8 cellular contexts compared by ENCODE assay signal in the genomic region with DNA sequence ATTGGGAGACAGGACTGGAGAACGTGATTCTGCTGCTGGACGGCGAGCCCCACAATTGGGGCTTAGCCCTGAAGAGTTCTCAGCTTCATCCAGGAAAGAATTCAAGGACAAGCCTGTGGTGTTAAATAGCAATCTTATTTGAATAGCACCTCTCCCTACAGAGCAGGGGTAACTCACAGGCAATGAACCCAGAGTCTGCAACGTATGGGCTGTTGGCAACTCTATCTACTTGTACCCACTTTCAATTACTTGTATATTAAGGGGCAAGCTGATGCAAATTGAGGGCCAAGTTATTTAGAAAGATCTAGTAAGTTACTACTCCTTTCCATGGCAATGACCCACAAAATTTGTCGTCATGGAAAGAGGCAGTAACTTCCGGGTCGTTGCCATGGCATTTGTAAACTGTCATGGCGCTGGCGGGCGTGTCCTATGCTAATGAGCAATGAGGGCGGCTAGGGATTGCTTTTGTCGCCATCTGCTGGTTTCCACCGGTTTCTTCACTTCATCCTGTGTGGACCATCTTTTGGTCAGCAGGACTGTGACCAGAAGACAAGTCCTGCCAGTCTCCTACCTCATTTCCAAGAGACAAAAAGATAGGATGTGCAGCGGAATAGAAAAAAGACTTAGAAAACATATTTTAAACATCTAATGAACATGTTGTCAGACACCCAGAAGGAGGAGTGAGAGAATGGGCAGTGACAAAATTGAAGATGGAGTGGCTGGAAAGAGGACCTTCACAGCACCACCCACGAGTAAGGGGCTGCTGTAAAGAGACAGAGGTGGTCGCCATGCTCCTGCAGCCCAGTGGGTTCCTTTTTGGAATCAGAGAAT. TPM values are rescaled to one million over a fixed set of nuclear protein-coding genes. Genes with fewer than 3 reads are reported as not detected.
DNase-seq lines count a peak whose midpoint lies in the region; ATAC-seq and TF ChIP-seq lines count a peak whose summit lies in the region.

No MANE protein-coding gene starts in this region.

- TF ChIP-seq POLR2A in NB4 (IDR thresholded peaks at IDR 0.05; ENCODE audit: extremely low read depth, insufficient read length): no peak
- TF ChIP-seq POLR2A in thyroid gland (IDR thresholded peaks at IDR 0.05): no peak

- H3K4me1 ChIP-seq in thyroid gland: peaks cover 11 to 12% of the 10 kb centered on the region in 2 donors

- WGBS in thyroid gland, 2 donors: 24 to 27% methylated on average over 16 of the region's 16 CpGs

- intact Hi-C loops in thyroid gland (cut with DNase I): no loop called here

- peaks cover 1% of the 10 kb centered on the region for H3K36me3 Mint-ChIP-seq in activated naive CD4-positive, alpha-beta T cell treated with anti-CD3 and anti-CD28 coated beads, Interleukin-2, amount 10 ng/mL, durations not matched to agents 7 days and 5 days
- no peaks in the 10 kb centered on the region for H3K36me3 Mint-ChIP-seq in osteocyte (ENCODE audit: unreplicated experiment)

- POLR2A ChIA-PET in GM10248 (lab: Yijun Ruan, JAX): no interaction called here

- H3K9ac ChIP-seq in SK-N-MC (ENCODE audit: insufficient read length): no peak overlapping the region

- H3K9me3 ChIP-seq in SK-N-MC (ENCODE audit: low read depth, low read length): no peaks in the 10 kb centered on the region
- no peaks in the 10 kb centered on the region for H3K9me3 ChIP-seq in thyroid gland

- H3K4me1 Mint-ChIP-seq in activated naive CD4-positive, alpha-beta T cell treated with anti-CD3 and anti-CD28 coated beads, Interleukin-2, amount 10 ng/mL, durations not matched to agents 7 days and 5 days: peaks cover 16% of the 10 kb centered on the region
- H3K4me1 Mint-ChIP-seq in osteocyte (ENCODE audit: unreplicated experiment): no peaks in the 10 kb centered on the region

- H3K36me3 ChIP-seq in SK-N-MC (ENCODE audit: insufficient read depth, low read length) (no peaks in the 10 kb centered on the region), thyroid gland (no peaks in the 10 kb centered on the region)

- H3K4me3 Mint-ChIP-seq in activated naive CD4-positive, alpha-beta T cell treated with anti-CD3 and anti-CD28 coated beads, Interleukin-2, amount 10 ng/mL, durations not matched to agents 7 days and 5 days: no peak overlapping the region
- no peak overlapping the region for H3K4me3 Mint-ChIP-seq in osteocyte (ENCODE audit: unreplicated experiment)

- no peaks in the 10 kb centered on the region for H3K9me3 Mint-ChIP-seq in activated naive CD4-positive, alpha-beta T cell treated with anti-CD3 and anti-CD28 coated beads, Interleukin-2, amount 10 ng/mL, durations not matched to agents 7 days and 5 days
- no peaks in the 10 kb centered on the region for H3K9me3 Mint-ChIP-seq in osteocyte (ENCODE audit: unreplicated experiment)

- CTCF ChIA-PET in GM10248 (lab: Yijun Ruan, JAX): interaction anchor here (0.7 to 6.8 kb wide), 19 partner anchors 12 to 174 kb away, joined by 3 to 123 read pairs (median 3); a partner anchor contains a TSS
- CTCF ChIA-PET in activated naive CD4-positive, alpha-beta T cell treated with anti-CD3 and anti-CD28 coated beads, Interleukin-2, amount 10 ng/mL, durations not matched to agents 7 days and 5 days (lab: Charles Lee): interaction anchor here (0.7 to 5.5 kb wide), 13 partner anchors 9 to 186 kb away, joined by 3 to 140 read pairs (median 4); a partner anchor contains a TSS

- peak; percentile 87 for ATAC-seq in HG02610 (IDR thresholded peaks at IDR 0.05; ENCODE audit: unreplicated experiment)

- H3K27ac ChIP-seq in SK-N-MC: no peak overlapping the region
- H3K27ac ChIP-seq in thyroid gland: peak overlapping the region; percentile 68 to 100 (median 84)

- H3K27me3 Mint-ChIP-seq in activated naive CD4-positive, alpha-beta T cell treated with anti-CD3 and anti-CD28 coated beads, Interleukin-2, amount 10 ng/mL, durations not matched to agents 7 days and 5 days: peaks cover 1% of the 10 kb centered on the region
- H3K27me3 Mint-ChIP-seq in osteocyte (ENCODE audit: unreplicated experiment): no peaks in the 10 kb centered on the region

- DNase-seq in GM10248 (ENCODE audit: extremely low spot score) (peak; percentile 62), NB4 (ENCODE audit: low read depth) (peak; percentile 90), SK-N-MC (ENCODE audit: low read depth, low spot score) (peak; percentile 37), glomerular visceral epithelial cell (ENCODE audit: extremely low spot score) (peak; percentile 88), osteocyte (ENCODE audit: extremely low spot score, unreplicated experiment) (peak; percentile 96), thyroid gland (peak; percentile 89 to 96)
- DNase-seq in activated naive CD4-positive, alpha-beta T cell treated with anti-CD3 and anti-CD28 coated beads, Interleukin-2, amount 10 ng/mL, durations not matched to agents 7 days and 5 days: peak; percentile 97

- peak; percentile 74 for TF ChIP-seq CTCF in GM10248 (IDR thresholded peaks at IDR 0.05; ENCODE audit: control extremely low read depth, extremely low read depth, low read depth, missing control alignments)
- TF ChIP-seq CTCF in NB4 (IDR thresholded peaks at IDR 0.05; ENCODE audit: low read depth, low read length): peak; percentile 82
- TF ChIP-seq CTCF in osteocyte (IDR thresholded peaks at IDR 0.05): peak; percentile 86
- TF ChIP-seq CTCF in thyroid gland (IDR thresholded peaks at IDR 0.05): peak; percentile 53 to 93 (median 83)

- H3K4me3 ChIP-seq in NB4 (ENCODE audit: low read depth, low read length): no peak overlapping the region
- no peak overlapping the region for H3K4me3 ChIP-seq in SK-N-MC
- no peak overlapping the region for H3K4me3 ChIP-seq in thyroid gland (replicated peaks in 1 of 3)

- peak overlapping the region; percentile 78 for H3K27ac Mint-ChIP-seq in activated naive CD4-positive, alpha-beta T cell treated with anti-CD3 and anti-CD28 coated beads, Interleukin-2, amount 10 ng/mL, durations not matched to agents 7 days and 5 days
- peak overlapping the region; percentile 73 for H3K27ac Mint-ChIP-seq in osteocyte (ENCODE audit: unreplicated experiment)

- no peaks in the 10 kb centered on the region for H3K27me3 ChIP-seq in thyroid gland

RNA-seq across cellular contexts. Expression of a gene that starts 45.8 kb away (rescaled TPM):
- 4.5 and 5.9 TPM in 2 replicates for total RNA-seq in osteocyte
- total RNA-seq in thyroid gland: 10 to 100 TPM; 60.2 to 90.4 (median 82.0) TPM

RNA-seq across cellular contexts. Expression of a gene that starts 49.2 kb away (rescaled TPM):
- total RNA-seq in osteocyte: 20.5 and 23.9 TPM in 2 replicates
- total RNA-seq in thyroid gland: 10 to 100 TPM; 20.2 to 20.8 (median 20.5) TPM

RNA-seq across cellular contexts. Expression of a gene that starts 49.2 kb away (rescaled TPM):
- total RNA-seq in osteocyte: 16.0 and 17.8 TPM in 2 replicates
- 10 to 100 TPM; 15.2 to 24.7 (median 22.3) TPM for total RNA-seq in thyroid gland

Comparison
In these comparisons a context has a peak if more than half of its experiments do, and no peak if none do; other contexts are left out.
1. DNase-seq: peak in every context shown above with its lines; median percentile 97 in activated naive CD4-positive, alpha-beta T cell treated with anti-CD3 and anti-CD28 coated beads, Interleukin-2, amount 10 ng/mL, durations not matched to agents 7 days and 5 days; 96 in osteocyte; 92 in thyroid gland; 90 in NB4; 88 in glomerular visceral epithelial cell; 62 in GM10248; 37 in SK-N-MC.